10 cellular contexts compared by ENCODE assay signal in the genomic region with DNA sequence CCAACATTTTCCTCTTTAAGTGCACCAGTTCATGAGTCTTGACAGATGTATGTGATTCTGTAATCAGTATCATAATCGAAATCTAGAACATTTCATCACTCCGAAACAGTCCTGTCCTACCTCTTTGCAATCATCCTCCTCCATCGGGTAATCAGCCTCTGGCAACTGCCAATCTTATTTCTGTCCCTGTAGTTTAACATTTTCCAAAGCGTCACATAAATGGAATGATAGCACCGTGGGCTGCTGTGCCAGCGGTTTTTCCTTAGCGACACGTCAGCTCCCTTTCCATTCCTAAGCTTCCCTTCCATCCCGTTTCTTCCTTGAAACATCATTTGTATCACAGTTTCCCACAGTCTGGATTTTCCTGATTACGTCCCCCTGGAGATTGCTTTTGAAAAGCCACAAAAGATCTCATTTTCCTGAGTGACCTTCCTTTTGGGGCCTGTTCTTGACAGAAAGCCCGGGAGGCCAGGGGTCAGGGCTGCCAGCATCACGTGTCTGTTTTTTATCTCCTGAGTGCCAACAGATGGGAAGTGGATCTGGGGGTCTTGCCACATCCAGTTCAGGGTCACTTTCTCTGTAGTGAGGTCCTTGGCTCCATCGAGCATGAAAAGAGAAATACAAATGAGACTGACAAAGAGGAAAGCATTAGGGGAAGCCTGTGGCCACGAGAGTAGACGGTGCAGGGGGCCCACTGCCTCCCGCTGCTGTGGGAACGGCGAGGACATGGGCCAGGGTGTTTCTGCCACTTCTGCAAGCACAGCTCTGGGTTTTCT. TPM values are rescaled to one million over a fixed set of nuclear protein-coding genes. Genes with fewer than 3 reads are reported as not detected.
DNase-seq lines count a peak whose midpoint lies in the region; ATAC-seq lines count a peak whose summit lies in the region.
"Had no signal": no experiment of that assay in that cellular context is flagged by ENCODE, and none has a peak within 500 bp of the region (broad histone marks: within the 10 kb centered on the region; RNA-seq: fewer than 3 reads in every experiment).

No MANE protein-coding gene starts in this region.

- H3K4me2 ChIP-seq in GM23248 (ENCODE audit: unreplicated experiment) = peak overlapping the region; percentile 70

- H3K79me2 ChIP-seq in GM23248 (ENCODE audit: insufficient read depth) = 0 out of 2 replicates have a peak, but pooled peaks cover 4% of the 10 kb centered on the region

- H3K9ac ChIP-seq in GM23248 (peak overlapping the region; percentile 73), skeletal muscle tissue (ENCODE audit: low read depth in 1 of 3, low read length in 3 of 3) (peak overlapping the region; percentile 10 to 68 (median 45))

- no peaks in the 10 kb centered on the region for H4K20me1 ChIP-seq in GM23248 (ENCODE audit: insufficient read depth)

- 17 to 21% methylated on average over 18 of the region's 18 CpGs for WGBS in GM23248 (ENCODE audit: low coverage in 1 of 2, low lambda C conversion rate in 2 of 2, missing lambda C conversion rate in 2 of 2), 2 experiments

- H3K27me3 ChIP-seq in GM23248 (replicated peaks; ENCODE audit: insufficient read depth) (no peaks in the 10 kb centered on the region), skeletal muscle tissue (ENCODE audit: control insufficient read depth in 3 of 3, insufficient read depth in 3 of 3, low read length in 3 of 3) (no peaks in the 10 kb centered on the region)

- DNase-seq in GM23248 = peak; percentile 94
- peak; percentile 49 for DNase-seq in dermis blood vessel endothelial cell
- DNase-seq in left lobe of liver (ENCODE audit: low spot score) = peak; percentile 59
- DNase-seq in HCEC 1CT = no peak
- DNase-seq in effector CD4-positive, alpha-beta T cell = no peak
- no peak for DNase-seq in NCI-H2081 (lab: John Stamatoyannopoulos, UW)
- DNase-seq in NCI-H1105 treated with DMSO at 0.1 percent for 48 hours (lab: John Stamatoyannopoulos, UW) = no peak
- DNase-seq: KG1, left colon had no signal

- H3K4me1 ChIP-seq in GM23248 (ENCODE audit: insufficient read depth) (peaks cover 24% of the 10 kb centered on the region), skeletal muscle tissue (ENCODE audit: control insufficient read depth in 3 of 3, insufficient read depth in 3 of 3, low read length in 3 of 3) (peaks cover 47 to 52% (median 51%) of the 10 kb centered on the region in 3 donors)

- ATAC-seq in left lobe of liver = no peak
- ATAC-seq: left colon had no signal

- H3K27ac ChIP-seq in GM23248 (peak overlapping the region; percentile 94), skeletal muscle tissue (ENCODE audit: low read depth, low read length) (peak overlapping the region; percentile 82)

- H3K36me3 ChIP-seq in GM23248 (ENCODE audit: low read depth) = no peaks in the 10 kb centered on the region
- peaks cover 0 to 5% (median 5%) of the 10 kb centered on the region in 3 donors for H3K36me3 ChIP-seq in skeletal muscle tissue (ENCODE audit: control insufficient read depth in 3 of 3, insufficient read depth in 3 of 3, low read length in 3 of 3)

- peak overlapping the region; percentile 43; the same call in 1 of the 2 replicates for H2AFZ ChIP-seq in GM23248

- H3F3A ChIP-seq in GM23248 (ENCODE audit: insufficient read depth) = peaks cover 18% of the 10 kb centered on the region; the same call in 1 of the 2 replicates

- in situ Hi-C loops in GM23248 (cut with MboI) = no loop called here

- H3K9me3 ChIP-seq in GM23248 (ENCODE audit: low read depth) = no peaks in the 10 kb centered on the region
- H3K9me3 ChIP-seq in skeletal muscle tissue (ENCODE audit: control insufficient read depth in 3 of 3, low read length in 3 of 3) = no peaks in the 10 kb centered on the region

- H3K4me3 ChIP-seq in GM23248 (0 out of 2 replicates have a peak overlapping the region, but pooled peaks have one; percentile 7), skeletal muscle tissue (ENCODE audit: low read length in 3 of 3) (peak overlapping the region in 1 of 3 donors; percentile 24)

- no peaks in the 10 kb centered on the region for H3K9me2 ChIP-seq in GM23248 (ENCODE audit: insufficient read depth)

RNA-seq across cellular contexts. Expression of a gene that starts 31.6 kb away (rescaled TPM):
- 8.2 and 25.1 TPM in 2 replicates for total RNA-seq in GM23248 (2014; rRNA removed; shearing (Covaris generic))
- 46.9 and 47.1 TPM in 2 replicates for polyA plus RNA-seq in GM23248 (2016; fragmentation: Nextera tagmentation; extraction: Ambion mirVana)
- total RNA-seq in dermis blood vessel endothelial cell (43.4 and 47.8 TPM in 2 replicates), left lobe of liver (79.6 TPM), skeletal muscle tissue (35.5 TPM)

RNA-seq across cellular contexts. Expression of a gene that starts 47.8 kb away (rescaled TPM):
- 38.2 and 42.7 TPM in 2 replicates for total RNA-seq in GM23248 (2014; rRNA removed; shearing (Covaris generic))
- 54.4 and 58.6 TPM in 2 replicates for polyA plus RNA-seq in GM23248 (2016; fragmentation: Nextera tagmentation; extraction: Ambion mirVana)
- total RNA-seq in dermis blood vessel endothelial cell (87.0 and 102 TPM in 2 replicates), left lobe of liver (741 TPM), skeletal muscle tissue (42.8 TPM)

Comparison
In these comparisons a context has a peak if more than half of its experiments do, and no peak if none do; other contexts are left out.
1. DNase-seq: peak in GM23248 (single experiment), dermis blood vessel endothelial cell (single experiment) and left lobe of liver (single experiment); none in HCEC 1CT (single experiment), effector CD4-positive, alpha-beta T cell (single experiment), NCI-H2081 (0 of 2) and NCI-H1105 treated with DMSO at 0.1 percent for 48 hours (single experiment).